In the genomic region with DNA sequence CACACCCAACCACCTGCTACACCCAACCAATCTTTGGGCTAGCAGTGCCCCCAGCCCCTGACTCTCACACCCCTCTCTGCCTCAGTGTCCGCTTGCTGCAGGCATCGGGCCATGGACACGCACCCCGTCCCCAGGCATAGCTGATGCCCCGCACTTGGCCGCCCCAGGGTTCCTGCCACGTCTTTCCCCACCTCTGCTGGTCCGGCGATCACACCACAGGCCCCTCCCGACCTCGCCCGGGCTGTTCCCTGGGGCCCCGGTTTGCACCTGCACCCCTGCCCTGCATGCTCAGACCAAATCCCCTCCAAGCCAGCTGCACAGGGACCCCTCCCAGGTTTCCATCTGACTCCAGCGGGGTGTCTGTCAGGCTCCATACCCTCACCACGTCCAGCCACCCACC, we compare ENCODE assay signal across 22 cellular contexts. TPM values are rescaled to one million over a fixed set of nuclear protein-coding genes. Genes with fewer than 3 reads are reported as not detected.
"Had no signal": no experiment of that assay in that cellular context is flagged by ENCODE, and none has a peak within 500 bp of the region (broad histone marks: within the 10 kb centered on the region; RNA-seq: fewer than 3 reads in every experiment).

No MANE protein-coding gene starts in this region.

- H3K36me3 Mint-ChIP-seq: activated naive CD8-positive, alpha-beta T cell; natural killer cell treated with Interleukin-12 subunit alpha and Interleukin-12 subunit beta and Interleukin-15 and Interleukin-18, amount 100 ng/mL, for 72 hours; stimulated activated effector memory CD8-positive, alpha-beta T cell treated with anti-CD3 and anti-CD28 coated beads, Interleukin-12 subunit alpha, Interleukin-12 subunit beta, amount 100 ng/mL, for 72 hours; T-cell had no signal

- H3K4me3 Mint-ChIP-seq: activated CD8-positive, alpha-beta T cell treated with anti-CD3 and anti-CD28 coated beads for 36 hours; activated naive CD8-positive, alpha-beta T cell; natural killer cell treated with Interleukin-12 subunit alpha and Interleukin-12 subunit beta and Interleukin-15 and Interleukin-18, amount 100 ng/mL, for 72 hours had no signal

- H3K27me3 Mint-ChIP-seq: activated CD8-positive, alpha-beta T cell treated with anti-CD3 and anti-CD28 coated beads for 36 hours; activated naive CD8-positive, alpha-beta T cell; T-cell had no signal

- ATAC-seq: activated CD8-positive, alpha-beta T cell treated with anti-CD3 and anti-CD28 coated beads for 36 hours; left ventricle myocardium superior; natural killer cell treated with Interleukin-12 subunit alpha and Interleukin-12 subunit beta and Interleukin-15 and Interleukin-18, amount 100 ng/mL, for 72 hours; stimulated activated effector memory CD8-positive, alpha-beta T cell treated with anti-CD3 and anti-CD28 coated beads, Interleukin-12 subunit alpha, Interleukin-12 subunit beta, amount 100 ng/mL, for 72 hours; T-cell had no signal

- H3K4me3 ChIP-seq: heart left ventricle, right lobe of liver, skin epidermis, stomach, suprapubic skin, tibial nerve had no signal

- H3K9me3 Mint-ChIP-seq: activated CD8-positive, alpha-beta T cell treated with anti-CD3 and anti-CD28 coated beads for 36 hours; natural killer cell treated with Interleukin-12 subunit alpha and Interleukin-12 subunit beta and Interleukin-15 and Interleukin-18, amount 100 ng/mL, for 72 hours; stimulated activated effector memory CD8-positive, alpha-beta T cell treated with anti-CD3 and anti-CD28 coated beads, Interleukin-12 subunit alpha, Interleukin-12 subunit beta, amount 100 ng/mL, for 72 hours; T-cell had no signal

- H3K27ac Mint-ChIP-seq: activated CD8-positive, alpha-beta T cell treated with anti-CD3 and anti-CD28 coated beads for 36 hours; natural killer cell treated with Interleukin-12 subunit alpha and Interleukin-12 subunit beta and Interleukin-15 and Interleukin-18, amount 100 ng/mL, for 72 hours had no signal

- DNase-seq: activated CD4-positive, alpha-beta T cell treated with anti-CD3 and anti-CD28 coated beads for 1 hour; activated CD8-positive, alpha-beta T cell treated with anti-CD3 and anti-CD28 coated beads for 36 hours; activated gamma-delta T cell treated with Interleukin-2 at 50 U/mL for 16 hours; amniotic stem cell; cerebellar nuclear complex; cortex of kidney; heart left ventricle; left ventricle myocardium superior; mammary epithelial cell; midbrain; right lobe of liver; stimulated activated CD4-positive, alpha-beta T cell treated with anti-CD3 and anti-CD28 coated beads, Interleukin-2, amount 100 ng/mL, for 24 hours; stomach; T-cell had no signal

- H3K36me3 ChIP-seq: heart left ventricle, right lobe of liver, stomach, suprapubic skin, tibial nerve had no signal

- H3K27ac ChIP-seq: heart left ventricle, parathyroid adenoma, right lobe of liver, suprapubic skin, tibial nerve had no signal

- H3K9me3 ChIP-seq: heart left ventricle, right lobe of liver, stomach, suprapubic skin, tibial nerve had no signal

RNA-seq across cellular contexts. Expression of a gene that starts 38.3 kb away (rescaled TPM):
- total RNA-seq: fibroblast of villous mesenchyme; natural killer cell treated with Interleukin-12 subunit alpha and Interleukin-12 subunit beta and Interleukin-15 and Interleukin-18, amount 100 ng/mL, for 72 hours had no signal
